8 cellular contexts compared by ENCODE assay signal in genomic region chr19:11381535-11382369, GRCh38. TPM values are rescaled to one million over a fixed set of nuclear protein-coding genes. Genes with fewer than 3 reads are reported as not detected.
DNase-seq lines count a peak whose midpoint lies in the region; ATAC-seq and TF ChIP-seq lines count a peak whose summit lies in the region.

No MANE protein-coding gene starts in this region.

- DNase-seq in COLO668 (lab: John Stamatoyannopoulos, UW; ENCODE audit: unreplicated experiment), result peak; percentile 26
- peak; percentile 95 for DNase-seq in RPMI7951 (ENCODE audit: low read depth)
- peak; percentile 91 for DNase-seq in activated effector memory CD4-positive, alpha-beta T cell treated with anti-CD3 and anti-CD28 coated beads, Interleukin-2, amount 50 U/mL, for 16 hours
- peak; percentile 84 for DNase-seq in Right ventricle myocardium superior
- no peak for DNase-seq in retinal pigment epithelial cell (ENCODE audit: low read depth)
- DNase-seq in Kasumi-1 (lab: John Stamatoyannopoulos, UW), result no peak

- peak; percentile 26 for TF ChIP-seq CTCF in retinal pigment epithelial cell (conservative IDR thresholded peaks at IDR 0.05; ENCODE audit: low read depth, low read length)

- ATAC-seq in GM19438 (IDR thresholded peaks at IDR 0.05; ENCODE audit: low read depth, unreplicated experiment) (peak; percentile 58), HG03521 (IDR thresholded peaks at IDR 0.05; ENCODE audit: unreplicated experiment) (peak; percentile 48), Right ventricle myocardium superior (ENCODE audit: poor library complexity) (peak; percentile 16)

- H3K4me3 ChIP-seq in retinal pigment epithelial cell (ENCODE audit: low read length), result peak overlapping the region; percentile 62

- intact Hi-C loops in Right ventricle myocardium superior (cut with DNase I), result loop anchor here (10.0 kb wide), 2 partner anchors 53 to 87 kb away; partner anchors contain the start of genes ODAD3, PRKCSH and TSPAN16

RNA-seq across cellular contexts. Expression of gene EPOR, which starts 2.4 kb away (rescaled TPM):
- total RNA-seq in RPMI7951 (2014; rRNA removed; shearing (Covaris generic)), result 21.2 and 22.9 TPM in 2 replicates
- total RNA-seq in Right ventricle myocardium superior, result 9.2 TPM

RNA-seq across cellular contexts. Expression of gene SWSAP1, which starts 7.3 kb away (rescaled TPM):
- 2.0 and 3.0 TPM in 2 replicates for total RNA-seq in RPMI7951 (2014; rRNA removed; shearing (Covaris generic))
- total RNA-seq in Right ventricle myocardium superior, result 1.2 TPM

RNA-seq across cellular contexts. Expression of gene PLPPR2, which starts 26.5 kb away (rescaled TPM):
- total RNA-seq in RPMI7951 (2014; rRNA removed; shearing (Covaris generic)), result 14.1 and 17.3 TPM in 2 replicates
- 13.7 TPM for total RNA-seq in Right ventricle myocardium superior

RNA-seq across cellular contexts. Expression of gene CCDC159, which starts 35.4 kb away (rescaled TPM):
- 4.3 and 4.8 TPM in 2 replicates for total RNA-seq in RPMI7951 (2014; rRNA removed; shearing (Covaris generic))
- total RNA-seq in Right ventricle myocardium superior, result 18.8 TPM

RNA-seq across cellular contexts. Expression of gene TMEM205, which starts 35.7 kb away (rescaled TPM):
- total RNA-seq in RPMI7951 (2014; rRNA removed; shearing (Covaris generic)), result 211 and 255 TPM in 2 replicates
- 105 TPM for total RNA-seq in Right ventricle myocardium superior

Comparison
In these comparisons a context has a peak if more than half of its experiments do, and no peak if none do; other contexts are left out.
1. DNase-seq: peak in COLO668 (single experiment), RPMI7951 (single experiment), activated effector memory CD4-positive, alpha-beta T cell treated with anti-CD3 and anti-CD28 coated beads, Interleukin-2, amount 50 U/mL, for 16 hours (single experiment) and Right ventricle myocardium superior (single experiment); none in retinal pigment epithelial cell (single experiment) and Kasumi-1 (0 of 2).
2. Peak in every context shown above with its lines, with median percentiles within 50 percentile points of each other: ATAC-seq.